26 cellular contexts compared by ENCODE assay signal in the genomic region with DNA sequence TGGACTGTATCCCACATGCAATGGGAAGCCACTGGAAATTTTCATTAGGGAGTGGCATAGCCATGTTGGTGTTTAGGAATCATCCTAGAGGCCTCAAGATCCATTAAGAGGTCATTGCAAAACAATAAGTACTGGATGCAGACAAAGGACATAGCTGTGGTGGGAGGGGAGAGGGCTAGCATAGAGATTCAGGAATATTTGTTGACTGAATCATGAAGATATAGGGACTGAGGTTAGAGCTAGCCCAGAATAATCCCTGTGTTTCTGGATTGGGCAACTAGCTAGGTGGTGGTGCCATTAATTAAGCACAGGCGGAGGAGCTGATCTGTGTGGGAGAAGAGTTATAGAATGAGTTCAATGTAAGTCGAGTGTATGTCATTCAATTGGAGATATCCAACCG.
DNase-seq lines count a peak whose midpoint lies in the region; TF ChIP-seq lines count a peak whose summit lies in the region.
"Had no signal": no experiment of that assay in that cellular context is flagged by ENCODE, and none has a peak within 500 bp of the region (broad histone marks: within the 10 kb centered on the region; RNA-seq: fewer than 3 reads in every experiment).

No MANE protein-coding gene starts in this region.

- no peak overlapping the region for H2AFZ ChIP-seq in mesenchymal stem cell (ENCODE audit: low read depth, low read length)
- H2AFZ ChIP-seq: neural progenitor cell, parathyroid adenoma had no signal

- 91% methylated on average over 3 of the region's 3 CpGs for WGBS in mesenchymal stem cell

- no peak overlapping the region for H3K18ac ChIP-seq in mesenchymal stem cell (ENCODE audit: low read depth in 1 of 2, low read length in 2 of 2)

- no peak overlapping the region for H3K27ac ChIP-seq in mesenchymal stem cell (ENCODE audit: low read length, poor library complexity, severe bottlenecking)
- H3K27ac ChIP-seq: colonic mucosa, neural progenitor cell, parathyroid adenoma, VCaP had no signal

- H3K14ac ChIP-seq in mesenchymal stem cell (ENCODE audit: low read length in 2 of 2) = peak overlapping the region in 1 of 2 experiments; percentile 83

- H3K9me3 ChIP-seq in mesenchymal stem cell (ENCODE audit: control insufficient read depth, low read length) = no peaks in the 10 kb centered on the region
- H3K9me3 ChIP-seq: colonic mucosa had no signal

- H2BK120ac ChIP-seq in mesenchymal stem cell (ENCODE audit: low read depth, low read length) = no peak overlapping the region

- H3K4ac ChIP-seq in mesenchymal stem cell (ENCODE audit: low read depth in 1 of 2, low read length in 2 of 2) = no peak overlapping the region

- H2BK15ac ChIP-seq in mesenchymal stem cell (ENCODE audit: low read depth, poor library complexity, severe bottlenecking) = no peak overlapping the region

- no peaks in the 10 kb centered on the region for H3K36me3 ChIP-seq in mesenchymal stem cell (ENCODE audit: control insufficient read depth in 1 of 2, insufficient read depth in 2 of 2, low read depth in 1 of 2, low read length in 2 of 2)
- H3K36me3 ChIP-seq: colonic mucosa, neural progenitor cell had no signal

- H3K23ac ChIP-seq in mesenchymal stem cell (ENCODE audit: low read length in 2 of 2) = no peak overlapping the region

- no peak overlapping the region for H3K9ac ChIP-seq in mesenchymal stem cell (ENCODE audit: low read length)
- H3K9ac ChIP-seq: neural progenitor cell, parathyroid adenoma had no signal

- no peak overlapping the region for H4K8ac ChIP-seq in mesenchymal stem cell (ENCODE audit: low read length)

- no peaks in the 10 kb centered on the region for H3K4me1 ChIP-seq in mesenchymal stem cell (ENCODE audit: control insufficient read depth, insufficient read depth, low read depth, low read length)
- H3K4me1 ChIP-seq: colonic mucosa, neural progenitor cell, parathyroid adenoma had no signal

- H2AK5ac ChIP-seq in mesenchymal stem cell (ENCODE audit: low read length, severe bottlenecking) = no peak overlapping the region

- H3K4me2 ChIP-seq in mesenchymal stem cell (ENCODE audit: low read length, poor library complexity, severe bottlenecking) = no peak overlapping the region
- H3K4me2 ChIP-seq: neural progenitor cell had no signal

- H3K4me3 ChIP-seq in cardiac fibroblast (replicated peaks in 1 of 2; ENCODE audit: low read depth in 2 of 2, low read length in 2 of 2) (no peak overlapping the region), mesenchymal stem cell (ENCODE audit: insufficient read depth in 1 of 2, low read depth in 1 of 2, low read length in 2 of 2) (no peak overlapping the region)
- H3K4me3 ChIP-seq: colonic mucosa, K562, neural progenitor cell had no signal

- H3K27me3 ChIP-seq in mesenchymal stem cell (ENCODE audit: control insufficient read depth in 1 of 2, insufficient read depth in 1 of 2, low read length in 2 of 2) = no peaks in the 10 kb centered on the region
- H3K27me3 ChIP-seq: colonic mucosa, neural progenitor cell had no signal

- DNase-seq in EL (peak; percentile 49), LHCN-M2 (ENCODE audit: low read depth) (peak; percentile 48), cardiac fibroblast (ENCODE audit: low read depth in 2 of 2) (peak; percentile 59 to 71), mesenchymal stem cell (peak; percentile 24), HuH-7.5 (ENCODE audit: low spot score) (no peak), NCI-H446 (lab: John Stamatoyannopoulos, UW) (no peak)
- DNase-seq in activated CD8-positive, alpha-beta memory T cell treated with anti-CD3 and anti-CD28 coated beads, Interleukin-2, amount 50 U/mL, for 4 hours = no peak
- DNase-seq: activated CD4-positive, alpha-beta T cell treated with anti-CD3 and anti-CD28 coated beads for 4 hours; activated CD8-positive, alpha-beta memory T cell treated with anti-CD3 and anti-CD28 coated beads for 24 hours; activated naive CD8-positive, alpha-beta T cell treated with anti-CD3 and anti-CD28 coated beads, Interleukin-2, amount 50 U/mL, for 24 hours; activated T-cell treated with anti-CD3 and anti-CD28 coated beads, Interleukin-2, amount 50 U/mL, for 4 hours; colonic mucosa; effector memory CD8-positive, alpha-beta T cell; erythroblast; H7; hypothalamus; immature natural killer cell; NCI-H1417 treated with DMSO at 0.1 percent for 48 hours; NCI-H2081 treated with DMSO at 0.1 percent for 48 hours; NCI-H446 treated with DMSO at 0.1 percent for 48 hours; right cardiac atrium; stimulated activated CD4-positive, alpha-beta T cell treated with anti-CD3 and anti-CD28 coated beads, Interleukin-2, amount 100 ng/mL, for 48 hours had no signal

- H3K79me1 ChIP-seq in mesenchymal stem cell (replicated peaks; ENCODE audit: low read length, poor library complexity, severe bottlenecking) = no peaks in the 10 kb centered on the region

- no peak overlapping the region for H2BK5ac ChIP-seq in mesenchymal stem cell (ENCODE audit: low read depth, low read length, poor library complexity, severe bottlenecking)

- no peak overlapping the region for H4K91ac ChIP-seq in mesenchymal stem cell (ENCODE audit: low read length)

- no peak for TF ChIP-seq CTCF in cardiac fibroblast (IDR thresholded peaks at IDR 0.05; ENCODE audit: low read depth, low read length)

- H2BK12ac ChIP-seq in mesenchymal stem cell (ENCODE audit: low read length in 2 of 2) = no peak overlapping the region

Comparison
In these comparisons a context has a peak if more than half of its experiments do, and no peak if none do; other contexts are left out.
1. DNase-seq: peak in EL (single experiment), LHCN-M2 (single experiment), cardiac fibroblast (2 of 2) and mesenchymal stem cell (single experiment); none in HuH-7.5 (single experiment), activated CD8-positive, alpha-beta memory T cell treated with anti-CD3 and anti-CD28 coated beads, Interleukin-2, amount 50 U/mL, for 4 hours (single experiment) and NCI-H446 (0 of 2).